In the genomic region with DNA sequence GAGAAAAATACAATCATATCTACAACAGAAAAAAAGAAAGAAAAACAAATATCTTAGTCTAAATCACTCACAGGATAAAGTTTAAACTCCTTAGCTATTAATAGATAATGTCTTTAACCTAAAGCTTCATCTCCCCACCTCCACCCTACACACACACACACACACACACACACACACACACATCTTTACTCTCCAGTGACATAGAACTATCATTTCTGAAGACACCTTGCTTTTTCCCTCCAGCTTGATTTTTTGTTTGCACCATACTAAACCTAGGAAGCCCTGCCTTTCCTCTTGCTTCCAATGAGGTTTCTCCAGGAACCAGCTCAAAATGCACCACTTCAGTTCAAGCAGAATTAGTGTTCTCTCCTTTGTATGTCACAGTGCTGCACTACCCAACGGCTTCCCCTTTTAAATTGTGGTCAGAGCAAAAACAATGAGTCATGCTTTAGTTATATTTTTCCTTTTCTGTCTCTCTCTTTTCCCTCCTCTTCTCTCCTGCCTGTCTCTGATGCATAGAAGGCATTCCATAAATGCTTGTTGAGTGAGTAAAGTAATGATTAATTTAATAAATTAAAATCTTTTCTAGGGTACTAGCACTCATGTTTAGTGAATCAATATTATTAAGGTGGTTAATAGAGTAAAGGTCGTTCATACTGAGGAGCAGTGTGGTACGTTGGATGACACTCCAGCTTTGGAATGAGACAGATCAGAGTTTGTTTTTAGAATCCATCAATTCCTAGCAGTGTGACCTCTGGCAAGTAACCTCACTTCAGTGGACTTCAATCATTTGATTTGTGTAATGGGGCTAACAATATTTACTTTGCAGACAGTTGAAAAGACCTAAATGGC, we compare ENCODE assay signal across 8 cellular contexts.
DNase-seq lines count a peak whose midpoint lies in the region; ATAC-seq and TF ChIP-seq lines count a peak whose summit lies in the region.

No MANE protein-coding gene starts in this region.

- H3K27ac ChIP-seq in caudate nucleus (ENCODE audit: low read depth, low read length), result no peak overlapping the region

- ATAC-seq in GM18511 (IDR thresholded peaks at IDR 0.05; ENCODE audit: unreplicated experiment), result peak; percentile 48
- peak; percentile 55 for ATAC-seq in HG02943 (IDR thresholded peaks at IDR 0.05; ENCODE audit: low read depth, unreplicated experiment)
- peak; percentile 92 for ATAC-seq in SK-N-SH treated with all-trans-retinoic acid at 6 μM for 48 hours

- DNase-seq in islet precursor cell (peak; percentile 58), caudate nucleus (lab: John Stamatoyannopoulos, UW) (no peak), COR-L47 (lab: John Stamatoyannopoulos, UW) (no peak), activated gamma-delta T cell (lab: John Stamatoyannopoulos, UW) (no peak), NCI-H146 treated with DMSO at 0.1 percent for 48 hours (lab: John Stamatoyannopoulos, UW; ENCODE audit: unreplicated experiment) (no peak)

TF ChIP-seq in SK-N-SH treated with all-trans-retinoic acid at 6 μM for 48 hours, 23 proteins besides CTCF, POLR2A, EP300 and RAD21:
- TF ChIP-seq ESRRG (CRISPR knock-in tag; IDR thresholded peaks at IDR 0.05) (no peak), ARNTL (CRISPR knock-in tag; IDR thresholded peaks at IDR 0.05; ENCODE audit: borderline replicate concordance, low read depth) (no peak), TCF4 (CRISPR knock-in tag; IDR thresholded peaks at IDR 0.05; ENCODE audit: borderline replicate concordance) (no peak)
- TF ChIP-seq, protein P1, sequence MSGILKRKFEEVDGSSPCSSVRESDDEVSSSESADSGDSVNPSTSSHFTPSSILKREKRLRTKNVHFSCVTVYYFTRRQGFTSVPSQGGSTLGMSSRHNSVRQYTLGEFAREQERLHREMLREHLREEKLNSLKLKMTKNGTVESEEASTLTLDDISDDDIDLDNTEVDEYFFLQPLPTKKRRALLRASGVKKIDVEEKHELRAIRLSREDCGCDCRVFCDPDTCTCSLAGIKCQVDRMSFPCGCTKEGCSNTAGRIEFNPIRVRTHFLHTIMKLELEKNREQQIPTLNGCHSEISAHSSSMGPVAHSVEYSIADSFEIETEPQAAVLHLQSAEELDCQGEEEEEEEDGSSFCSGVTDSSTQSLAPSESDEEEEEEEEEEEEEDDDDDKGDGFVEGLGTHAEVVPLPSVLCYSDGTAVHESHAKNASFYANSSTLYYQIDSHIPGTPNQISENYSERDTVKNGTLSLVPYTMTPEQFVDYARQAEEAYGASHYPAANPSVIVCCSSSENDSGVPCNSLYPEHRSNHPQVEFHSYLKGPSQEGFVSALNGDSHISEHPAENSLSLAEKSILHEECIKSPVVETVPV (CRISPR knock-in tag; IDR thresholded peaks at IDR 0.05), result no peak
- TF ChIP-seq, protein P2, sequence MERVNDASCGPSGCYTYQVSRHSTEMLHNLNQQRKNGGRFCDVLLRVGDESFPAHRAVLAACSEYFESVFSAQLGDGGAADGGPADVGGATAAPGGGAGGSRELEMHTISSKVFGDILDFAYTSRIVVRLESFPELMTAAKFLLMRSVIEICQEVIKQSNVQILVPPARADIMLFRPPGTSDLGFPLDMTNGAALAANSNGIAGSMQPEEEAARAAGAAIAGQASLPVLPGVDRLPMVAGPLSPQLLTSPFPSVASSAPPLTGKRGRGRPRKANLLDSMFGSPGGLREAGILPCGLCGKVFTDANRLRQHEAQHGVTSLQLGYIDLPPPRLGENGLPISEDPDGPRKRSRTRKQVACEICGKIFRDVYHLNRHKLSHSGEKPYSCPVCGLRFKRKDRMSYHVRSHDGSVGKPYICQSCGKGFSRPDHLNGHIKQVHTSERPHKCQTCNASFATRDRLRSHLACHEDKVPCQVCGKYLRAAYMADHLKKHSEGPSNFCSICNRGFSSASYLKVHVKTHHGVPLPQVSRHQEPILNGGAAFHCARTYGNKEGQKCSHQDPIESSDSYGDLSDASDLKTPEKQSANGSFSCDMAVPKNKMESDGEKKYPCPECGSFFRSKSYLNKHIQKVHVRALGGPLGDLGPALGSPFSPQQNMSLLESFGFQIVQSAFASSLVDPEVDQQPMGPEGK (CRISPR knock-in tag; IDR thresholded peaks at IDR 0.05; ENCODE audit: borderline replicate concordance), result no peak
